Comparison of ENCODE assay signal across 8 cellular contexts in genomic region chr11:43680521-43681505, GRCh38. TPM values are rescaled to one million over a fixed set of nuclear protein-coding genes. Genes with fewer than 3 reads are reported as not detected.
A peak's percentile ranks its signal among the peaks of the same experiment; 100 is the strongest.
DNase-seq lines count a peak whose midpoint lies in the region; ATAC-seq lines count a peak whose summit lies in the region.

Gene HSD17B12, plus strand, starts transcription at chr11:43680738. Its CDS starts 90 bp downstream, at chr11:43680828.

- H3K9me3 ChIP-seq in effector memory CD4-positive, alpha-beta T cell (ENCODE audit: control insufficient read depth, low read length) = no peaks in the 10 kb centered on the region

- H3K4me3 ChIP-seq in effector memory CD4-positive, alpha-beta T cell (ENCODE audit: insufficient read depth, low read depth, low read length, poor library complexity, severe bottlenecking) = peak within 1 kb of the TSS; percentile 63

- DNase-seq in COLO829 (ENCODE audit: low spot score) (peak; percentile 99), HT1080 (ENCODE audit: low read depth) (peak; percentile 99), NOMO-1 treated with DMSO at 0.1 percent for 48 hours (lab: John Stamatoyannopoulos, UW; ENCODE audit: unreplicated experiment) (peak; percentile 99), lung microvascular endothelial cell (ENCODE audit: low read depth in 2 of 2) (peak; percentile 99)
- peak; percentile 99 for DNase-seq in activated CD8-positive, alpha-beta memory T cell treated with anti-CD3 and anti-CD28 coated beads for 4 hours (ENCODE audit: low read depth in 2 of 2)
- DNase-seq in effector memory CD4-positive, alpha-beta T cell = peak; percentile 96 to 99 (median 99)
- peak; percentile 97 to 99 (median 97) for DNase-seq in stimulated activated CD4-positive, alpha-beta T cell treated with anti-CD3 and anti-CD28 coated beads, TNF-alpha, amount 100 ng/mL, for 48 hours (ENCODE audit: low read depth in 3 of 3)

- H3K27me3 ChIP-seq in effector memory CD4-positive, alpha-beta T cell (replicated peaks; ENCODE audit: control insufficient read depth, insufficient read depth, low read length, poor library complexity, severe bottlenecking) = no peaks in the 10 kb centered on the region

- no peaks in the 10 kb centered on the region for H3K36me3 ChIP-seq in effector memory CD4-positive, alpha-beta T cell (ENCODE audit: control insufficient read depth, insufficient read depth, low read length)

- H3K27ac ChIP-seq in effector memory CD4-positive, alpha-beta T cell (ENCODE audit: insufficient read depth, low read length, poor library complexity, severe bottlenecking) = peak within 1 kb of the TSS; percentile 82

- peak; percentile 97 for ATAC-seq in GM21360 (IDR thresholded peaks at IDR 0.05; ENCODE audit: unreplicated experiment)

- H3K4me1 ChIP-seq in effector memory CD4-positive, alpha-beta T cell (ENCODE audit: control insufficient read depth, insufficient read depth, low read length, poor library complexity, severe bottlenecking) = no peaks in the 10 kb centered on the region

RNA-seq across cellular contexts. Expression of gene HSD17B12, which starts in this region (rescaled TPM):
- 71.2 and 77.6 TPM in 2 replicates for total RNA-seq in HT1080 (2014; rRNA removed; shearing (Covaris generic))
- polyA plus RNA-seq in HT1080 (2015; cell fraction: cytosol; rRNA removed) = 78.9 and 99.9 TPM in 2 replicates
- polyA plus RNA-seq in HT1080 (2015; cell fraction: nucleus; rRNA removed) = 91.2 and 103 TPM in 2 replicates
- total RNA-seq in lung microvascular endothelial cell = 64.5 and 94.8 TPM in 2 replicates

Comparison
In these comparisons a context has a peak if more than half of its experiments do, and no peak if none do; other contexts are left out.
1. Peak in every context shown above with its lines: DNase-seq, ATAC-seq, H3K4me3 ChIP-seq and H3K27ac ChIP-seq.